Comparison of ENCODE assay signal across 9 cellular contexts in genomic region chr16:22008215-22009142, GRCh38. TPM values are rescaled to one million over a fixed set of nuclear protein-coding genes. Genes with fewer than 3 reads are reported as not detected.
DNase-seq lines count a peak whose midpoint lies in the region.
"Had no signal": no experiment of that assay in that cellular context is flagged by ENCODE, and none has a peak within 500 bp of the region (broad histone marks: within the 10 kb centered on the region; RNA-seq: fewer than 3 reads in every experiment).

No MANE protein-coding gene starts in this region.

- WGBS in trophoblast cell (ENCODE audit: extremely low coverage, insufficient coverage, insufficient read length), result no CpG with 5 or more reads among the region's 70 CpGs

- H3K27me3 Mint-ChIP-seq in activated T-helper 1 cell treated with anti-CD3 and anti-CD28 coated beads, Interleukin-12 subunit alpha, Interleukin-12 subunit beta, Interleukin-2, Interleukin-4 antibody, amounts not matched to agents 30 ng/mL and 10 ng/mL and 1 ng/mL, durations not matched to agents 14 hours and 24 hours and 36 hours (ENCODE audit: insufficient read depth), result peaks cover 5% of the 10 kb centered on the region

- H3K9ac ChIP-seq in trophoblast cell (ENCODE audit: low read length), result peak overlapping the region; percentile 60

- H3K4me3 Mint-ChIP-seq in activated T-helper 1 cell treated with anti-CD3 and anti-CD28 coated beads, Interleukin-12 subunit alpha, Interleukin-12 subunit beta, Interleukin-2, Interleukin-4 antibody, amounts not matched to agents 30 ng/mL and 10 ng/mL and 1 ng/mL, durations not matched to agents 14 hours and 24 hours and 36 hours, result peak overlapping the region; percentile 89

- H4K91ac ChIP-seq in trophoblast cell (ENCODE audit: low read depth, low read length), result peak overlapping the region; percentile 61

- no peak overlapping the region for H2BK120ac ChIP-seq in trophoblast cell (ENCODE audit: insufficient read depth, low read length, poor library complexity)

- H2BK5ac ChIP-seq in trophoblast cell (ENCODE audit: low read depth, low read length, poor library complexity), result peak overlapping the region; percentile 65

- peaks cover 4% of the 10 kb centered on the region for H3K79me1 ChIP-seq in trophoblast cell (ENCODE audit: low read length)

- H3K9me3 ChIP-seq in trophoblast cell (ENCODE audit: insufficient read depth, low read depth, low read length), result no peaks in the 10 kb centered on the region

- intact Hi-C loops in activated T-helper 1 cell treated with anti-CD3 and anti-CD28 coated beads, Interleukin-12 subunit alpha, Interleukin-12 subunit beta, Interleukin-2, Interleukin-4 antibody, amounts not matched to agents 30 ng/mL and 10 ng/mL and 1 ng/mL, durations not matched to agents 14 hours and 24 hours and 36 hours (cut with micrococcal nuclease), result loop anchor here (5.0 kb wide), 1 partner anchor 364 kb away; the partner anchor contains the start of gene CDR2
- intact Hi-C loops in cardiac septum (cut with DNase I), result loop anchor here (2.0 kb wide), 1 partner anchor 180 kb away; no protein-coding TSS in a partner anchor

- no peak overlapping the region for H3K27ac ChIP-seq in trophoblast cell (ENCODE audit: low read depth, low read length)

- H3K79me2 ChIP-seq in trophoblast cell (ENCODE audit: control insufficient read depth, insufficient read depth, low read length, poor library complexity), result peaks cover 13% of the 10 kb centered on the region

- no peak overlapping the region for H2AK5ac ChIP-seq in trophoblast cell (ENCODE audit: low read length)

- no peaks in the 10 kb centered on the region for H3K9me3 Mint-ChIP-seq in activated T-helper 1 cell treated with anti-CD3 and anti-CD28 coated beads, Interleukin-12 subunit alpha, Interleukin-12 subunit beta, Interleukin-2, Interleukin-4 antibody, amounts not matched to agents 30 ng/mL and 10 ng/mL and 1 ng/mL, durations not matched to agents 14 hours and 24 hours and 36 hours

- no peaks in the 10 kb centered on the region for H3K36me3 ChIP-seq in trophoblast cell (ENCODE audit: control insufficient read depth in 1 of 2, insufficient read depth in 2 of 2, low read length in 2 of 2)

- peaks cover 2% of the 10 kb centered on the region for H3K36me3 Mint-ChIP-seq in activated T-helper 1 cell treated with anti-CD3 and anti-CD28 coated beads, Interleukin-12 subunit alpha, Interleukin-12 subunit beta, Interleukin-2, Interleukin-4 antibody, amounts not matched to agents 30 ng/mL and 10 ng/mL and 1 ng/mL, durations not matched to agents 14 hours and 24 hours and 36 hours (ENCODE audit: low read depth)

- H3K14ac ChIP-seq in trophoblast cell (ENCODE audit: low read length), result peak overlapping the region; percentile 86

- peaks cover 9 to 12% of the 10 kb centered on the region in 2 experiments for H3K4me1 ChIP-seq in trophoblast cell (ENCODE audit: control insufficient read depth in 1 of 2, insufficient read depth in 2 of 2, low read length in 2 of 2)

- H3K4me3 ChIP-seq in trophoblast cell (ENCODE audit: low read depth, low read length), result peak overlapping the region; percentile 98

- H4K12ac ChIP-seq in trophoblast cell (ENCODE audit: low read depth, low read length), result peak overlapping the region; percentile 94

- DNase-seq in NCI-H1694 treated with DMSO at 0.1 percent for 48 hours (lab: John Stamatoyannopoulos, UW), result peak; percentile 6
- DNase-seq in NCI-H1694 (lab: John Stamatoyannopoulos, UW), result no peak
- peak; percentile 57 for DNase-seq in HuH-7 (ENCODE audit: low spot score)
- DNase-seq in activated T-helper 1 cell treated with anti-CD3 and anti-CD28 coated beads, Interleukin-12 subunit alpha, Interleukin-12 subunit beta, Interleukin-2, Interleukin-4 antibody, amounts not matched to agents 30 ng/mL and 10 ng/mL and 1 ng/mL, durations not matched to agents 14 hours and 24 hours and 36 hours (ENCODE audit: low spot score), result no peak
- DNase-seq in cardiac septum (ENCODE audit: low spot score), result peak; percentile 79
- peak in 1 of 2 donors; percentile 51 for DNase-seq in trophoblast cell
- no peak for DNase-seq in NCI-H2029 treated with DMSO at 0.1 percent for 48 hours (lab: John Stamatoyannopoulos, UW)
- no peak for DNase-seq in GM03348 (ENCODE audit: low spot score)

- H3K4me1 Mint-ChIP-seq in activated T-helper 1 cell treated with anti-CD3 and anti-CD28 coated beads, Interleukin-12 subunit alpha, Interleukin-12 subunit beta, Interleukin-2, Interleukin-4 antibody, amounts not matched to agents 30 ng/mL and 10 ng/mL and 1 ng/mL, durations not matched to agents 14 hours and 24 hours and 36 hours (ENCODE audit: low read depth), result peaks cover 53% of the 10 kb centered on the region

- H3K23ac ChIP-seq in trophoblast cell (ENCODE audit: low read length), result no peak overlapping the region

- H3K27me3 ChIP-seq in trophoblast cell (ENCODE audit: insufficient read depth, low read length), result peaks cover 3% of the 10 kb centered on the region

- H3K18ac ChIP-seq in trophoblast cell (ENCODE audit: low read length), result peak overlapping the region; percentile 86

- no peak overlapping the region for H2BK12ac ChIP-seq in trophoblast cell (ENCODE audit: low read length)

- peak overlapping the region; percentile 8 for H3K27ac Mint-ChIP-seq in activated T-helper 1 cell treated with anti-CD3 and anti-CD28 coated beads, Interleukin-12 subunit alpha, Interleukin-12 subunit beta, Interleukin-2, Interleukin-4 antibody, amounts not matched to agents 30 ng/mL and 10 ng/mL and 1 ng/mL, durations not matched to agents 14 hours and 24 hours and 36 hours

- peak overlapping the region; percentile 95 for H2AFZ ChIP-seq in trophoblast cell (ENCODE audit: insufficient read depth, low read length, poor library complexity)

- H3K4me2 ChIP-seq in trophoblast cell (ENCODE audit: low read length), result peak overlapping the region; percentile 98

- peak overlapping the region; percentile 34 for H3K4ac ChIP-seq in trophoblast cell (ENCODE audit: low read depth, low read length)

- peak overlapping the region; percentile 99 for H4K8ac ChIP-seq in trophoblast cell (ENCODE audit: low read depth, low read length)

RNA-seq across cellular contexts. Expression of gene MOSMO, which starts 0.6 kb away (rescaled TPM):
- 12.7 and 16.3 TPM in 2 replicates for total RNA-seq in activated T-helper 1 cell treated with anti-CD3 and anti-CD28 coated beads, Interleukin-12 subunit alpha, Interleukin-12 subunit beta, Interleukin-2, Interleukin-4 antibody, amounts not matched to agents 30 ng/mL and 10 ng/mL and 1 ng/mL, durations not matched to agents 14 hours and 24 hours and 36 hours
- total RNA-seq in cardiac septum, result 11.9 TPM
- 7.0 and 7.4 TPM in 2 replicates for polyA plus RNA-seq in trophoblast cell (2013)

RNA-seq across cellular contexts. Expression of gene PDZD9, which starts 7.6 kb away (rescaled TPM):
- total RNA-seq in activated T-helper 1 cell treated with anti-CD3 and anti-CD28 coated beads, Interleukin-12 subunit alpha, Interleukin-12 subunit beta, Interleukin-2, Interleukin-4 antibody, amounts not matched to agents 30 ng/mL and 10 ng/mL and 1 ng/mL, durations not matched to agents 14 hours and 24 hours and 36 hours, result not detected in 2 replicates
- not detected for total RNA-seq in cardiac septum
- polyA plus RNA-seq in trophoblast cell (2013), result not detected in 2 replicates
- polyA plus RNA-seq: adipose tissue had no signal

RNA-seq across cellular contexts. Expression of gene UQCRC2, which starts 55.3 kb away (rescaled TPM):
- total RNA-seq in activated T-helper 1 cell treated with anti-CD3 and anti-CD28 coated beads, Interleukin-12 subunit alpha, Interleukin-12 subunit beta, Interleukin-2, Interleukin-4 antibody, amounts not matched to agents 30 ng/mL and 10 ng/mL and 1 ng/mL, durations not matched to agents 14 hours and 24 hours and 36 hours, result 235 and 260 TPM in 2 replicates
- total RNA-seq in cardiac septum, result 713 TPM
- polyA plus RNA-seq in trophoblast cell (2013), result 91.4 and 99.7 TPM in 2 replicates

Comparison
In these comparisons a context has a peak if more than half of its experiments do, and no peak if none do; other contexts are left out.
1. DNase-seq: peak in NCI-H1694 treated with DMSO at 0.1 percent for 48 hours (single experiment), HuH-7 (single experiment) and cardiac septum (single experiment); none in NCI-H1694 (single experiment), activated T-helper 1 cell treated with anti-CD3 and anti-CD28 coated beads, Interleukin-12 subunit alpha, Interleukin-12 subunit beta, Interleukin-2, Interleukin-4 antibody, amounts not matched to agents 30 ng/mL and 10 ng/mL and 1 ng/mL, durations not matched to agents 14 hours and 24 hours and 36 hours (single experiment), NCI-H2029 treated with DMSO at 0.1 percent for 48 hours (single experiment) and GM03348 (single experiment).